Comparison of ENCODE assay signal across 3 cellular contexts in genomic region chr11:16240687-16241086, GRCh38.
TF ChIP-seq lines count a peak whose summit lies in the region.

No MANE protein-coding gene starts in this region.

TF ChIP-seq in HepG2, 621 proteins besides CTCF, POLR2A, EP300 and RAD21:
- TF ChIP-seq MAFK (conservative IDR thresholded peaks at IDR 0.05 in 1 of 2, IDR thresholded peaks at IDR 0.05 in 1 of 2; ENCODE audit: low read length in 2 of 2) (peak; percentile 83 to 91), BORCS8-MEF2B (CRISPR knock-in tag; IDR thresholded peaks at IDR 0.05) (no peak), MAFF (IDR thresholded peaks at IDR 0.05; ENCODE audit: low read depth, low read length) (peak; percentile 90), ZNF510 (CRISPR knock-in tag; IDR thresholded peaks at IDR 0.05; ENCODE audit: low read depth) (no peak), ERF (CRISPR knock-in tag; IDR thresholded peaks at IDR 0.05) (no peak)

TF ChIP-seq in IMR-90, 13 proteins besides CTCF, POLR2A, EP300 and RAD21:
- peak; percentile 90 for TF ChIP-seq MAFK (IDR thresholded peaks at IDR 0.05; ENCODE audit: low read depth, low read length)
- no peak for TF ChIP-seq USF2 (IDR thresholded peaks at IDR 0.05; ENCODE audit: low read depth, low read length)

TF ChIP-seq in K562, 482 proteins besides CTCF, POLR2A, EP300 and RAD21:
- peak; percentile 92 for TF ChIP-seq ZNF316 (IDR thresholded peaks at IDR 0.05)
- TF ChIP-seq MAFF (IDR thresholded peaks at IDR 0.05; ENCODE audit: low read length), result peak; percentile 85
- TF ChIP-seq MAFK (IDR thresholded peaks at IDR 0.05; ENCODE audit: low read length), result peak; percentile 86
- TF ChIP-seq C11orf30 (IDR thresholded peaks at IDR 0.05; ENCODE audit: low read depth), result peak; percentile 85
- peak; percentile 70 for TF ChIP-seq MAFG (tag; conservative IDR thresholded peaks at IDR 0.05)
- no peak for TF ChIP-seq SMARCE1 (IDR thresholded peaks at IDR 0.05)
- TF ChIP-seq FIP1L1 (IDR thresholded peaks at IDR 0.05; ENCODE audit: low read depth, low read length, poor library complexity, severe bottlenecking), result no peak
